Comparison of ENCODE assay signal across 24 cellular contexts in the genomic region with DNA sequence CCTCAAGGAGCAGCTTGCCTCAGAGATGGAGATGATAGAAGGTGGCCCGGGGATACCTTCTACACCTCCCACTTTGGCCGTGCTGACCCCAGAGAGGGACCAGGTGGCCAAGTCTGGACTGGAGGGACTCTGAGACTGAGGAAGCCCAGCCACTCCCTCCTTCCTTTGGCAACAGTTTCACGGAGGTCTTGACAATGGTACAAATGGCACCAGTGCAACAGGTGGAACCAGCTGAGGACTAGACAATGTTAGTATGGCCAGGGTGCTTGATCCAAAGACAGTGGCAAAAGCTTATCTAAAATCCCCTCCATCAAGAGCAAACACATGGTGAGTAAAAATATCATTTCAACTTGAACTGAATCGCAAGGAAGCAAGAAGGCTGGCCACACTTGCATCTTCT.
A peak's percentile ranks its signal among the peaks of the same experiment; 100 is the strongest.
DNase-seq lines count a peak whose midpoint lies in the region; ATAC-seq and TF ChIP-seq lines count a peak whose summit lies in the region.
"Had no signal": no experiment of that assay in that cellular context is flagged by ENCODE, and none has a peak within 500 bp of the region (broad histone marks: within the 10 kb centered on the region; RNA-seq: fewer than 3 reads in every experiment).

No MANE protein-coding gene starts in this region.

- no peaks in the 10 kb centered on the region for H3K9me3 ChIP-seq in CD8-positive, alpha-beta T cell (ENCODE audit: low read length)
- H3K9me3 ChIP-seq in HEK293 (ENCODE audit: control insufficient read depth, insufficient read depth, low read depth, low read length) (no peaks in the 10 kb centered on the region), stomach smooth muscle (ENCODE audit: control insufficient read depth in 2 of 2, low read length in 2 of 2) (no peaks in the 10 kb centered on the region)
- H3K9me3 ChIP-seq: A549, Caco-2 had no signal

- no peaks in the 10 kb centered on the region for H3K9me3 Mint-ChIP-seq in CD8-positive, alpha-beta T cell
- no peaks in the 10 kb centered on the region for H3K9me3 Mint-ChIP-seq in memory B cell

- H3K27ac ChIP-seq in CD8-positive, alpha-beta T cell (ENCODE audit: low read depth, low read length), result no peak overlapping the region
- H3K27ac ChIP-seq in HEK293 (ENCODE audit: extremely low read depth, low read depth, low read length) (no peak overlapping the region), stomach smooth muscle (ENCODE audit: low read length) (peak overlapping the region; percentile 24), RWPE1 (no peak overlapping the region)
- H3K27ac ChIP-seq: A549 had no signal

- H3K36me3 ChIP-seq in CD8-positive, alpha-beta T cell (ENCODE audit: insufficient read depth, low read length), result no peaks in the 10 kb centered on the region
- no peaks in the 10 kb centered on the region; a peak in 1 of 3 replicates for H3K36me3 ChIP-seq in HEK293 (ENCODE audit: control insufficient read depth in 2 of 2, insufficient read depth in 1 of 2, low read length in 2 of 2)
- no peaks in the 10 kb centered on the region for H3K36me3 ChIP-seq in stomach smooth muscle (ENCODE audit: control insufficient read depth in 2 of 2, insufficient read depth in 2 of 2, low read length in 2 of 2)

- H3K9ac ChIP-seq in stomach smooth muscle (ENCODE audit: low read length in 2 of 2), result no peak overlapping the region

- ATAC-seq in CD8-positive, alpha-beta T cell, result no peak
- no peak for ATAC-seq in memory B cell (ENCODE audit: low read depth)
- no peak for ATAC-seq in HG02870 (IDR thresholded peaks at IDR 0.05; ENCODE audit: unreplicated experiment)
- ATAC-seq: A549, GM12878, Panc1 had no signal

- CTCF ChIA-PET in CD8-positive, alpha-beta T cell (lab: Charles Lee), result no interaction called here
- CTCF ChIA-PET in HEK293 (lab: Yijun Ruan, JAX) (no interaction called here), RWPE1 (lab: Yijun Ruan, JAX) (no interaction called here)

- peaks cover 55% of the 10 kb centered on the region for H3K4me1 Mint-ChIP-seq in CD8-positive, alpha-beta T cell (ENCODE audit: low read depth)
- peaks cover 38% of the 10 kb centered on the region for H3K4me1 Mint-ChIP-seq in memory B cell

- no peak for DNase-seq in CD8-positive, alpha-beta T cell
- no peak for DNase-seq in memory B cell (ENCODE audit: low spot score in 2 of 2)
- DNase-seq in DMS53 treated with DMSO at 0.1 percent for 48 hours (lab: John Stamatoyannopoulos, UW; ENCODE audit: unreplicated experiment), result no peak
- DNase-seq in RWPE1 (ENCODE audit: low spot score), result no peak
- DNase-seq: AML-193; C1 segment of cervical spinal cord; Caco-2; CD4-positive, alpha-beta memory T cell; DMS79; EL; GDM1; KBM-7; NCI-H1417; NCI-H1694 treated with DMSO at 0.1 percent for 48 hours; NCI-H2081; NCI-H2227 treated with DMSO at 0.1 percent for 48 hours; NCI-H526 treated with DMSO at 0.1 percent for 48 hours; SHP77 treated with DMSO at 0.1 percent for 48 hours had no signal

- TF ChIP-seq CTCF in CD8-positive, alpha-beta T cell (IDR thresholded peaks at IDR 0.05), result no peak
- no peak for TF ChIP-seq CTCF in HEK293 (tag by site-specific recombination; IDR thresholded peaks at IDR 0.05)
- no peak for TF ChIP-seq CTCF in RWPE1 (conservative IDR thresholded peaks at IDR 0.05; ENCODE audit: low read depth)

- no peaks in the 10 kb centered on the region for H3K27me3 Mint-ChIP-seq in CD8-positive, alpha-beta T cell (ENCODE audit: low read depth)
- H3K27me3 Mint-ChIP-seq in memory B cell, result no peaks in the 10 kb centered on the region
- H3K27me3 Mint-ChIP-seq: CD4-positive, alpha-beta memory T cell had no signal

- POLR2A ChIA-PET in CD8-positive, alpha-beta T cell (lab: Charles Lee), result interaction anchor here (0.6 to 1.2 kb wide), 2 partner anchors 17 to 557 kb away, joined by 3 read pairs; no protein-coding TSS in a partner anchor
- POLR2A ChIA-PET in HEK293 (lab: Yijun Ruan, JAX), result no interaction called here
- POLR2A ChIA-PET in RWPE1 (lab: Yijun Ruan, JAX; ENCODE audit: low non-redundant PET), result interaction anchor here (0.6 kb wide), 1 partner anchor 79 kb away, joined by 3 read pairs; no protein-coding TSS in a partner anchor

- no peak overlapping the region for H3K4me3 ChIP-seq in CD8-positive, alpha-beta T cell (ENCODE audit: low read depth, low read length)
- H3K4me3 ChIP-seq in HEK293 (ENCODE audit: low read depth, low read length), result no peak overlapping the region
- no peak overlapping the region for H3K4me3 ChIP-seq in stomach smooth muscle (ENCODE audit: low read length in 2 of 2)
- H3K4me3 ChIP-seq: A549, GM12878 had no signal

- no peak overlapping the region for H3K4me3 Mint-ChIP-seq in CD8-positive, alpha-beta T cell
- H3K4me3 Mint-ChIP-seq in memory B cell, result no peak overlapping the region

- H3K4me1 ChIP-seq in CD8-positive, alpha-beta T cell (ENCODE audit: insufficient read depth, low read length), result peaks cover 16% of the 10 kb centered on the region
- H3K4me1 ChIP-seq in HEK293 (ENCODE audit: control insufficient read depth, insufficient read depth, low read length) (peaks cover 16% of the 10 kb centered on the region), stomach smooth muscle (ENCODE audit: control insufficient read depth, insufficient read depth, low read length) (peaks cover 34% of the 10 kb centered on the region)
- H3K4me1 ChIP-seq: Caco-2 had no signal

- intact Hi-C loops in CD8-positive, alpha-beta T cell (cut with DNase I, micrococcal nuclease), result no loop called here

- peaks cover 35% of the 10 kb centered on the region for H3K36me3 Mint-ChIP-seq in CD8-positive, alpha-beta T cell
- peaks cover 22% of the 10 kb centered on the region for H3K36me3 Mint-ChIP-seq in memory B cell

- H3K27ac Mint-ChIP-seq in CD8-positive, alpha-beta T cell, result peak overlapping the region; percentile 22
- peak overlapping the region; percentile 70 for H3K27ac Mint-ChIP-seq in memory B cell
- H3K27ac Mint-ChIP-seq: CD4-positive, alpha-beta memory T cell had no signal

- no peaks in the 10 kb centered on the region for H3K27me3 ChIP-seq in CD8-positive, alpha-beta T cell (ENCODE audit: insufficient read depth, low read length)
- H3K27me3 ChIP-seq in stomach smooth muscle (ENCODE audit: control insufficient read depth in 1 of 2, insufficient read depth in 2 of 2, low read length in 2 of 2), result no peaks in the 10 kb centered on the region

TF ChIP-seq in HEK293, 187 proteins besides CTCF, POLR2A, EP300 and RAD21:
- TF ChIP-seq WT1 (tag by site-specific recombination; IDR thresholded peaks at IDR 0.05), result no peak
- TF ChIP-seq ZNF701 (tag by site-specific recombination; IDR thresholded peaks at IDR 0.05), result no peak
- no peak for TF ChIP-seq ZBTB20 (tag by site-specific recombination; IDR thresholded peaks at IDR 0.05)
- TF ChIP-seq ZNF747 (tag by site-specific recombination; IDR thresholded peaks at IDR 0.05), result no peak
- TF ChIP-seq, protein P1, sequence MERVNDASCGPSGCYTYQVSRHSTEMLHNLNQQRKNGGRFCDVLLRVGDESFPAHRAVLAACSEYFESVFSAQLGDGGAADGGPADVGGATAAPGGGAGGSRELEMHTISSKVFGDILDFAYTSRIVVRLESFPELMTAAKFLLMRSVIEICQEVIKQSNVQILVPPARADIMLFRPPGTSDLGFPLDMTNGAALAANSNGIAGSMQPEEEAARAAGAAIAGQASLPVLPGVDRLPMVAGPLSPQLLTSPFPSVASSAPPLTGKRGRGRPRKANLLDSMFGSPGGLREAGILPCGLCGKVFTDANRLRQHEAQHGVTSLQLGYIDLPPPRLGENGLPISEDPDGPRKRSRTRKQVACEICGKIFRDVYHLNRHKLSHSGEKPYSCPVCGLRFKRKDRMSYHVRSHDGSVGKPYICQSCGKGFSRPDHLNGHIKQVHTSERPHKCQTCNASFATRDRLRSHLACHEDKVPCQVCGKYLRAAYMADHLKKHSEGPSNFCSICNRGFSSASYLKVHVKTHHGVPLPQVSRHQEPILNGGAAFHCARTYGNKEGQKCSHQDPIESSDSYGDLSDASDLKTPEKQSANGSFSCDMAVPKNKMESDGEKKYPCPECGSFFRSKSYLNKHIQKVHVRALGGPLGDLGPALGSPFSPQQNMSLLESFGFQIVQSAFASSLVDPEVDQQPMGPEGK (tag by site-specific recombination; IDR thresholded peaks at IDR 0.05), result no peak
- TF ChIP-seq ZNF223 (tag by site-specific recombination; IDR thresholded peaks at IDR 0.05), result no peak
- peak; percentile 82 for TF ChIP-seq SCRT2 (tag by site-specific recombination; IDR thresholded peaks at IDR 0.05)
- no peak for TF ChIP-seq ZNF23 (tag by site-specific recombination; IDR thresholded peaks at IDR 0.05; ENCODE audit: borderline replicate concordance)
- no peak for TF ChIP-seq ZNF175 (tag by site-specific recombination; IDR thresholded peaks at IDR 0.05)
- TF ChIP-seq, protein P2, sequence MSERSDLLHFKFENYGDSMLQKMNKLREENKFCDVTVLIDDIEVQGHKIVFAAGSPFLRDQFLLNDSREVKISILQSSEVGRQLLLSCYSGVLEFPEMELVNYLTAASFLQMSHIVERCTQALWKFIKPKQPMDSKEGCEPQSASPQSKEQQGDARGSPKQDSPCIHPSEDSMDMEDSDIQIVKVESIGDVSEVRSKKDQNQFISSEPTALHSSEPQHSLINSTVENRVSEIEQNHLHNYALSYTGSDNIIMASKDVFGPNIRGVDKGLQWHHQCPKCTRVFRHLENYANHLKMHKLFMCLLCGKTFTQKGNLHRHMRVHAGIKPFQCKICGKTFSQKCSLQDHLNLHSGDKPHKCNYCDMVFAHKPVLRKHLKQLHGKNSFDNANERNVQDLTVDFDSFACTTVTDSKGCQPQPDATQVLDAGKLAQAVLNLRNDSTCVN (tag by site-specific recombination; optimal IDR thresholded peaks at IDR 0.05), result no peak
- TF ChIP-seq ZNF335 (tag by site-specific recombination; conservative IDR thresholded peaks at IDR 0.05), result no peak
- TF ChIP-seq SCRT1 (tag by site-specific recombination; IDR thresholded peaks at IDR 0.05; ENCODE audit: borderline replicate concordance), result peak; percentile 59; the same call in 1 of the 2 replicates
- no peak for TF ChIP-seq ZFHX2 (tag by site-specific recombination; conservative IDR thresholded peaks at IDR 0.05)
- no peak for TF ChIP-seq TRIM28 (IDR thresholded peaks at IDR 0.05; ENCODE audit: borderline replicate concordance, low read length)
